ENCODE assay signal across 1 cellular context in the genomic region with DNA sequence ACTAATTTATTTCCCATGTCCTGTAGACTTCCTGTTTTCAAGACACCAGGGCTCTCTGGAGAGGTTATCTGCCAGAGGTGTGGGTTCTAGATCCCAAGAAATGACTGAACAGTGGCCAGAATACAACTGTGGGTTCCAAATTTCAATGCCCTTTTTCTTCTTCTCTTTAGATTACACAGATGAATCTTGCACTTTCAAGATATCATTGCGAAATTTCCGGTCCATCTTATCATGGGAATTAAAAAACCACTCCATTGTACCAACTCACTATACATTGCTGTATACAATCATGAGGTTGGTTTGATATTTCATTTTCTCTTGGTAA.
A peak's percentile ranks its signal among the peaks of the same experiment; 100 is the strongest.
TF ChIP-seq lines count a peak whose summit lies in the region.

No MANE protein-coding gene starts in this region.

TF ChIP-seq in K562, 482 proteins besides CTCF, POLR2A, EP300 and RAD21 (continued from another document):
- TF ChIP-seq, protein P1, sequence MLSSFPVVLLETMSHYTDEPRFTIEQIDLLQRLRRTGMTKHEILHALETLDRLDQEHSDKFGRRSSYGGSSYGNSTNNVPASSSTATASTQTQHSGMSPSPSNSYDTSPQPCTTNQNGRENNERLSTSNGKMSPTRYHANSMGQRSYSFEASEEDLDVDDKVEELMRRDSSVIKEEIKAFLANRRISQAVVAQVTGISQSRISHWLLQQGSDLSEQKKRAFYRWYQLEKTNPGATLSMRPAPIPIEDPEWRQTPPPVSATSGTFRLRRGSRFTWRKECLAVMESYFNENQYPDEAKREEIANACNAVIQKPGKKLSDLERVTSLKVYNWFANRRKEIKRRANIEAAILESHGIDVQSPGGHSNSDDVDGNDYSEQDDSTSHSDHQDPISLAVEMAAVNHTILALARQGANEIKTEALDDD (IDR thresholded peaks at IDR 0.05): no peak
- no peak for TF ChIP-seq FOS (IDR thresholded peaks at IDR 0.05; ENCODE audit: extremely low read depth, insufficient read length)
- TF ChIP-seq SETDB1 (IDR thresholded peaks at IDR 0.05; ENCODE audit: low read length): no peak
- TF ChIP-seq ZBTB17 (CRISPR knock-in tag; IDR thresholded peaks at IDR 0.05): no peak
- TF ChIP-seq ZBTB11 (CRISPR knock-in tag; IDR thresholded peaks at IDR 0.05): no peak
- no peak for TF ChIP-seq CHAMP1 (IDR thresholded peaks at IDR 0.05)
- TF ChIP-seq CBX3 (IDR thresholded peaks at IDR 0.05; ENCODE audit: borderline replicate concordance in 1 of 2, low read length in 2 of 2): no peak
- no peak for TF ChIP-seq ZNF133 (CRISPR knock-in tag; IDR thresholded peaks at IDR 0.05)
- TF ChIP-seq ZNF592 (IDR thresholded peaks at IDR 0.05): no peak
- no peak for TF ChIP-seq CTBP1 (IDR thresholded peaks at IDR 0.05; ENCODE audit: borderline replicate concordance)
- no peak for TF ChIP-seq SAFB2 (IDR thresholded peaks at IDR 0.05; ENCODE audit: borderline replicate concordance, low read depth, low read length, severe bottlenecking)
- no peak for TF ChIP-seq PTBP1 (IDR thresholded peaks at IDR 0.05; ENCODE audit: low read depth, low read length)
- no peak for TF ChIP-seq TARDBP (IDR thresholded peaks at IDR 0.05)
- TF ChIP-seq, protein P2, sequence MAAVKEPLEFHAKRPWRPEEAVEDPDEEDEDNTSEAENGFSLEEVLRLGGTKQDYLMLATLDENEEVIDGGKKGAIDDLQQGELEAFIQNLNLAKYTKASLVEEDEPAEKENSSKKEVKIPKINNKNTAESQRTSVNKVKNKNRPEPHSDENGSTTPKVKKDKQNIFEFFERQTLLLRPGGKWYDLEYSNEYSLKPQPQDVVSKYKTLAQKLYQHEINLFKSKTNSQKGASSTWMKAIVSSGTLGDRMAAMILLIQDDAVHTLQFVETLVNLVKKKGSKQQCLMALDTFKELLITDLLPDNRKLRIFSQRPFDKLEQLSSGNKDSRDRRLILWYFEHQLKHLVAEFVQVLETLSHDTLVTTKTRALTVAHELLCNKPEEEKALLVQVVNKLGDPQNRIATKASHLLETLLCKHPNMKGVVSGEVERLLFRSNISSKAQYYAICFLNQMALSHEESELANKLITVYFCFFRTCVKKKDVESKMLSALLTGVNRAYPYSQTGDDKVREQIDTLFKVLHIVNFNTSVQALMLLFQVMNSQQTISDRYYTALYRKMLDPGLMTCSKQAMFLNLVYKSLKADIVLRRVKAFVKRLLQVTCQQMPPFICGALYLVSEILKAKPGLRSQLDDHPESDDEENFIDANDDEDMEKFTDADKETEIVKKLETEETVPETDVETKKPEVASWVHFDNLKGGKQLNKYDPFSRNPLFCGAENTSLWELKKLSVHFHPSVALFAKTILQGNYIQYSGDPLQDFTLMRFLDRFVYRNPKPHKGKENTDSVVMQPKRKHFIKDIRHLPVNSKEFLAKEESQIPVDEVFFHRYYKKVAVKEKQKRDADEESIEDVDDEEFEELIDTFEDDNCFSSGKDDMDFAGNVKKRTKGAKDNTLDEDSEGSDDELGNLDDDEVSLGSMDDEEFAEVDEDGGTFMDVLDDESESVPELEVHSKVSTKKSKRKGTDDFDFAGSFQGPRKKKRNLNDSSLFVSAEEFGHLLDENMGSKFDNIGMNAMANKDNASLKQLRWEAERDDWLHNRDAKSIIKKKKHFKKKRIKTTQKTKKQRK (IDR thresholded peaks at IDR 0.05; ENCODE audit: borderline replicate concordance, low read depth, low read length): no peak
- TF ChIP-seq U2AF2 (optimal IDR thresholded peaks at IDR 0.05; ENCODE audit: low read depth, low read length): no peak
- TF ChIP-seq CEBPB (tag; IDR thresholded peaks at IDR 0.05): peak; percentile 91
- TF ChIP-seq BMI1 (IDR thresholded peaks at IDR 0.05; ENCODE audit: low read length): no peak
- TF ChIP-seq CEBPG (CRISPR knock-in tag; IDR thresholded peaks at IDR 0.05): no peak
- TF ChIP-seq CEBPG (tag; conservative IDR thresholded peaks at IDR 0.05 in 1 of 2, IDR thresholded peaks at IDR 0.05 in 1 of 2): peak; percentile 58 to 62
- no peak for TF ChIP-seq HMG20A (CRISPR knock-in tag; conservative IDR thresholded peaks at IDR 0.05)
- TF ChIP-seq, protein P3, sequence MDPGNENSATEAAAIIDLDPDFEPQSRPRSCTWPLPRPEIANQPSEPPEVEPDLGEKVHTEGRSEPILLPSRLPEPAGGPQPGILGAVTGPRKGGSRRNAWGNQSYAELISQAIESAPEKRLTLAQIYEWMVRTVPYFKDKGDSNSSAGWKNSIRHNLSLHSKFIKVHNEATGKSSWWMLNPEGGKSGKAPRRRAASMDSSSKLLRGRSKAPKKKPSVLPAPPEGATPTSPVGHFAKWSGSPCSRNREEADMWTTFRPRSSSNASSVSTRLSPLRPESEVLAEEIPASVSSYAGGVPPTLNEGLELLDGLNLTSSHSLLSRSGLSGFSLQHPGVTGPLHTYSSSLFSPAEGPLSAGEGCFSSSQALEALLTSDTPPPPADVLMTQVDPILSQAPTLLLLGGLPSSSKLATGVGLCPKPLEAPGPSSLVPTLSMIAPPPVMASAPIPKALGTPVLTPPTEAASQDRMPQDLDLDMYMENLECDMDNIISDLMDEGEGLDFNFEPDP (CRISPR knock-in tag; IDR thresholded peaks at IDR 0.05): no peak
- TF ChIP-seq, protein P4, sequence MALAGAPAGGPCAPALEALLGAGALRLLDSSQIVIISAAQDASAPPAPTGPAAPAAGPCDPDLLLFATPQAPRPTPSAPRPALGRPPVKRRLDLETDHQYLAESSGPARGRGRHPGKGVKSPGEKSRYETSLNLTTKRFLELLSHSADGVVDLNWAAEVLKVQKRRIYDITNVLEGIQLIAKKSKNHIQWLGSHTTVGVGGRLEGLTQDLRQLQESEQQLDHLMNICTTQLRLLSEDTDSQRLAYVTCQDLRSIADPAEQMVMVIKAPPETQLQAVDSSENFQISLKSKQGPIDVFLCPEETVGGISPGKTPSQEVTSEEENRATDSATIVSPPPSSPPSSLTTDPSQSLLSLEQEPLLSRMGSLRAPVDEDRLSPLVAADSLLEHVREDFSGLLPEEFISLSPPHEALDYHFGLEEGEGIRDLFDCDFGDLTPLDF (CRISPR knock-in tag; IDR thresholded peaks at IDR 0.05): no peak
- TF ChIP-seq NR2F6 (CRISPR knock-in tag; IDR thresholded peaks at IDR 0.05): no peak
